Comparison of ENCODE assay signal across 1 cellular context in the genomic region with DNA sequence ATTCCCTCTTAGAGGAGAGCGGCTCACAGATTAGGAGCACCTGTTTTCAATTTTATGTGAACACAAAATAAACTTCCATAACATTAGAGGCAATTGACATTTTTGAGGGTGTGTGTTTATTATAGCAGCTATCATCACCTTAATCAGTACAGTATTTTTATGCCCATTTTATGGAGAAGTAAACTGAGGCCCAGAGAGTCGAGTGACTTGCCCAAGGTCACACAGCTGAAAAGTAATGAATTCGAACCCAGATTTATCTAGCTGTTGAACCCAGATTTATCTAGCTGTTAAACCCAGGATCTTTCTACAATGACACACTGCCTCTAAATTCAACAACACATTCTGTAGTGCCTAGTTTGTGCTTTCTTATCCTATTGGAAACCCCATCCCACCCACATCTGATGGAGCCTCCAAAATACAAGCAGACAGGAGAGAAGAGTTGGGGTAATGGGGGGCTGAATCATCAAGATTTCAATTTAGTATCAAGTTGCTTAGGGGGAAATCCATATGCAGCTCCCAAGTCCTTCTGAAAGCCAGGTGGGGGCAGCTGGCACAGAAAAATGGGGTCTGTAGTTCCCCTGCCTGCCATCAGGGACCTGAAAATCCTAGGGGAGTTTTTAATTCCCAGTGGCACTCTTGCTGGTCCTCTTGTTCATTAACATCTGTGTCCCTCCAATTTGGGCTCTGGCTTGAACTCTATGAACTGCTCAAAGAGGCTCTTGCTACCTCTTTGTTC.
TF ChIP-seq lines count a peak whose summit lies in the region.

No MANE protein-coding gene starts in this region.

TF ChIP-seq in GM23338, 12 proteins besides CTCF, POLR2A, EP300 and RAD21:
- TF ChIP-seq, protein P1, sequence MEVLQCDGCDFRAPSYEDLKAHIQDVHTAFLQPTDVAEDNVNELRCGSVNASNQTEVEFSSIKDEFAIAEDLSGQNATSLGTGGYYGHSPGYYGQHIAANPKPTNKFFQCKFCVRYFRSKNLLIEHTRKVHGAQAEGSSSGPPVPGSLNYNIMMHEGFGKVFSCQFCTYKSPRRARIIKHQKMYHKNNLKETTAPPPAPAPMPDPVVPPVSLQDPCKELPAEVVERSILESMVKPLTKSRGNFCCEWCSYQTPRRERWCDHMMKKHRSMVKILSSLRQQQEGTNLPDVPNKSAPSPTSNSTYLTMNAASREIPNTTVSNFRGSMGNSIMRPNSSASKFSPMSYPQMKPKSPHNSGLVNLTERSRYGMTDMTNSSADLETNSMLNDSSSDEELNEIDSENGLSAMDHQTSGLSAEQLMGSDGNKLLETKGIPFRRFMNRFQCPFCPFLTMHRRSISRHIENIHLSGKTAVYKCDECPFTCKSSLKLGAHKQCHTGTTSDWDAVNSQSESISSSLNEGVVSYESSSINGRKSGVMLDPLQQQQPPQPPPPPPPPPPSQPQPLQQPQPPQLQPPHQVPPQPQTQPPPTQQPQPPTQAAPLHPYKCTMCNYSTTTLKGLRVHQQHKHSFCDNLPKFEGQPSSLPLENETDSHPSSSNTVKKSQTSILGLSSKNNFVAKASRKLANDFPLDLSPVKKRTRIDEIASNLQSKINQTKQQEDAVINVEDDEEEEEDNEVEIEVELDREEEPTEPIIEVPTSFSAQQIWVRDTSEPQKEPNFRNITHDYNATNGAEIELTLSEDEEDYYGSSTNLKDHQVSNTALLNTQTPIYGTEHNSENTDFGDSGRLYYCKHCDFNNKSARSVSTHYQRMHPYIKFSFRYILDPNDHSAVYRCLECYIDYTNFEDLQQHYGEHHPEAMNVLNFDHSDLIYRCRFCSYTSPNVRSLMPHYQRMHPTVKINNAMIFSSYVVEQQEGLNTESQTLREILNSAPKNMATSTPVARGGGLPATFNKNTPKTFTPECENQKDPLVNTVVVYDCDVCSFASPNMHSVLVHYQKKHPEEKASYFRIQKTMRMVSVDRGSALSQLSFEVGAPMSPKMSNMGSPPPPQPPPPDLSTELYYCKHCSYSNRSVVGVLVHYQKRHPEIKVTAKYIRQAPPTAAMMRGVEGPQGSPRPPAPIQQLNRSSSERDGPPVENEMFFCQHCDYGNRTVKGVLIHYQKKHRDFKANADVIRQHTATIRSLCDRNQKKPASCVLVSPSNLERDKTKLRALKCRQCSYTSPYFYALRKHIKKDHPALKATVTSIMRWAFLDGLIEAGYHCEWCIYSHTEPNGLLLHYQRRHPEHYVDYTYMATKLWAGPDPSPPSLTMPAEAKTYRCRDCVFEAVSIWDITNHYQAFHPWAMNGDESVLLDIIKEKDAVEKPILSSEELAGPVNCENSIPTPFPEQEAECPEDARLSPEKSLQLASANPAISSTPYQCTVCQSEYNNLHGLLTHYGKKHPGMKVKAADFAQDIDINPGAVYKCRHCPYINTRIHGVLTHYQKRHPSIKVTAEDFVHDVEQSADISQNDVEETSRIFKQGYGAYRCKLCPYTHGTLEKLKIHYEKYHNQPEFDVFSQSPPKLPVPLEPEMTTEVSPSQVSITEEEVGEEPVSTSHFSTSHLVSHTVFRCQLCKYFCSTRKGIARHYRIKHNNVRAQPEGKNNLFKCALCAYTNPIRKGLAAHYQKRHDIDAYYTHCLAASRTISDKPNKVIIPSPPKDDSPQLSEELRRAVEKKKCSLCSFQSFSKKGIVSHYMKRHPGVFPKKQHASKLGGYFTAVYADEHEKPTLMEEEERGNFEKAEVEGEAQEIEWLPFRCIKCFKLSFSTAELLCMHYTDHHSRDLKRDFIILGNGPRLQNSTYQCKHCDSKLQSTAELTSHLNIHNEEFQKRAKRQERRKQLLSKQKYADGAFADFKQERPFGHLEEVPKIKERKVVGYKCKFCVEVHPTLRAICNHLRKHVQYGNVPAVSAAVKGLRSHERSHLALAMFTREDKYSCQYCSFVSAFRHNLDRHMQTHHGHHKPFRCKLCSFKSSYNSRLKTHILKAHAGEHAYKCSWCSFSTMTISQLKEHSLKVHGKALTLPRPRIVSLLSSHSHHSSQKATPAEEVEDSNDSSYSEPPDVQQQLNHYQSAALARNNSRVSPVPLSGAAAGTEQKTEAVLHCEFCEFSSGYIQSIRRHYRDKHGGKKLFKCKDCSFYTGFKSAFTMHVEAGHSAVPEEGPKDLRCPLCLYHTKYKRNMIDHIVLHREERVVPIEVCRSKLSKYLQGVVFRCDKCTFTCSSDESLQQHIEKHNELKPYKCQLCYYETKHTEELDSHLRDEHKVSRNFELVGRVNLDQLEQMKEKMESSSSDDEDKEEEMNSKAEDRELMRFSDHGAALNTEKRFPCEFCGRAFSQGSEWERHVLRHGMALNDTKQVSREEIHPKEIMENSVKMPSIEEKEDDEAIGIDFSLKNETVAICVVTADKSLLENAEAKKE (CRISPR knock-in tag; IDR thresholded peaks at IDR 0.05), result no peak
- TF ChIP-seq EZH2 (IDR thresholded peaks at IDR 0.05; ENCODE audit: low read depth, unreplicated experiment) (no peak), JUNB (IDR thresholded peaks at IDR 0.05; ENCODE audit: unreplicated experiment) (no peak), EZH2phosphoT487 (IDR thresholded peaks at IDR 0.05; ENCODE audit: unreplicated experiment) (no peak), CREB1 (CRISPR knock-in tag; IDR thresholded peaks at IDR 0.05; ENCODE audit: low read depth) (no peak), ETS1 (IDR thresholded peaks at IDR 0.05) (no peak), ZNF114 (CRISPR knock-in tag; IDR thresholded peaks at IDR 0.05) (no peak), NANOG (IDR thresholded peaks at IDR 0.05; ENCODE audit: borderline replicate concordance) (no peak), ZNF331 (CRISPR knock-in tag; IDR thresholded peaks at IDR 0.05; ENCODE audit: low read depth) (no peak), STAT1 (IDR thresholded peaks at IDR 0.05; ENCODE audit: unreplicated experiment) (no peak), POLR2AphosphoS5 (IDR thresholded peaks at IDR 0.05; ENCODE audit: low read depth) (no peak)
- TF ChIP-seq, protein P2, sequence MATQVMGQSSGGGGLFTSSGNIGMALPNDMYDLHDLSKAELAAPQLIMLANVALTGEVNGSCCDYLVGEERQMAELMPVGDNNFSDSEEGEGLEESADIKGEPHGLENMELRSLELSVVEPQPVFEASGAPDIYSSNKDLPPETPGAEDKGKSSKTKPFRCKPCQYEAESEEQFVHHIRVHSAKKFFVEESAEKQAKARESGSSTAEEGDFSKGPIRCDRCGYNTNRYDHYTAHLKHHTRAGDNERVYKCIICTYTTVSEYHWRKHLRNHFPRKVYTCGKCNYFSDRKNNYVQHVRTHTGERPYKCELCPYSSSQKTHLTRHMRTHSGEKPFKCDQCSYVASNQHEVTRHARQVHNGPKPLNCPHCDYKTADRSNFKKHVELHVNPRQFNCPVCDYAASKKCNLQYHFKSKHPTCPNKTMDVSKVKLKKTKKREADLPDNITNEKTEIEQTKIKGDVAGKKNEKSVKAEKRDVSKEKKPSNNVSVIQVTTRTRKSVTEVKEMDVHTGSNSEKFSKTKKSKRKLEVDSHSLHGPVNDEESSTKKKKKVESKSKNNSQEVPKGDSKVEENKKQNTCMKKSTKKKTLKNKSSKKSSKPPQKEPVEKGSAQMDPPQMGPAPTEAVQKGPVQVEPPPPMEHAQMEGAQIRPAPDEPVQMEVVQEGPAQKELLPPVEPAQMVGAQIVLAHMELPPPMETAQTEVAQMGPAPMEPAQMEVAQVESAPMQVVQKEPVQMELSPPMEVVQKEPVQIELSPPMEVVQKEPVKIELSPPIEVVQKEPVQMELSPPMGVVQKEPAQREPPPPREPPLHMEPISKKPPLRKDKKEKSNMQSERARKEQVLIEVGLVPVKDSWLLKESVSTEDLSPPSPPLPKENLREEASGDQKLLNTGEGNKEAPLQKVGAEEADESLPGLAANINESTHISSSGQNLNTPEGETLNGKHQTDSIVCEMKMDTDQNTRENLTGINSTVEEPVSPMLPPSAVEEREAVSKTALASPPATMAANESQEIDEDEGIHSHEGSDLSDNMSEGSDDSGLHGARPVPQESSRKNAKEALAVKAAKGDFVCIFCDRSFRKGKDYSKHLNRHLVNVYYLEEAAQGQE (IDR thresholded peaks at IDR 0.05; ENCODE audit: unreplicated experiment), result no peak
